ENCODE assay signal across 23 cellular contexts in genomic region chr7:140006600-140006999, GRCh38. TPM values are rescaled to one million over a fixed set of nuclear protein-coding genes. Genes with fewer than 3 reads are reported as not detected.
DNase-seq lines count a peak whose midpoint lies in the region; ATAC-seq, FAIRE-seq and TF ChIP-seq lines count a peak whose summit lies in the region.
"Had no signal": no experiment of that assay in that cellular context is flagged by ENCODE, and none has a peak within 500 bp of the region (broad histone marks: within the 10 kb centered on the region; RNA-seq: fewer than 3 reads in every experiment).

No MANE protein-coding gene starts in this region.

- in situ Hi-C loops in HepG2 (cut with HindIII; ENCODE audit: extremely low pct_ligation_motif_present, low pct_unique_long_range_greater_than_20kb), result loop anchor here (10.0 kb wide), 2 partner anchors 392 to 512 kb away; no protein-coding TSS in a partner anchor
- in situ Hi-C loops in transverse colon (cut with MboI; ENCODE audit: low pct_ligation_motif_present in 1 of 4, low pct_unique_long_range_greater_than_20kb in 1 of 4, low sequenced_read_pairs in 3 of 4), result loop anchor here (10.0 kb wide), 4 partner anchors 232 to 512 kb away; partner anchors contain the start of gene HIPK2 (in 1 of the 4)

- H3K4me1 ChIP-seq in HepG2 (ENCODE audit: insufficient read depth, low read length), result peaks cover 17% of the 10 kb centered on the region
- peaks cover 0 to 7% (median 0%) of the 10 kb centered on the region in 4 donors for H3K4me1 ChIP-seq in right lobe of liver
- peaks cover 0 to 6% (median 4%) of the 10 kb centered on the region in 6 donors for H3K4me1 ChIP-seq in spleen
- no peaks in the 10 kb centered on the region for H3K4me1 ChIP-seq in transverse colon
- H3K4me1 ChIP-seq: A549, BE2C had no signal

- DNase-seq in HepG2 (ENCODE audit: low spot score), result no peak
- no peak for DNase-seq in right lobe of liver
- DNase-seq in memory B cell (ENCODE audit: low spot score in 2 of 2), result no peak
- DNase-seq in spleen, result peak; percentile 23
- DNase-seq in NCI-H2196 treated with DMSO at 0.1 percent for 48 hours (lab: John Stamatoyannopoulos, UW; ENCODE audit: unreplicated experiment), result no peak
- DNase-seq in activated CD4-positive, alpha-beta memory T cell treated with anti-CD3 and anti-CD28 coated beads for 36 hours, result no peak
- DNase-seq in transverse colon, result no peak
- DNase-seq: 8988T; AML-193; BE2C; CD4-positive, alpha-beta T cell; CD8-positive, alpha-beta memory T cell; DMS 273 treated with DMSO at 0.1 percent for 48 hours; DMS79; EL; GDM1 had no signal

- H3K4me3 ChIP-seq in HepG2 (replicated peaks in 1 of 3; ENCODE audit: insufficient read depth in 1 of 3, low read depth in 2 of 3, low read length in 3 of 3), result no peak overlapping the region
- H3K4me3 ChIP-seq in right lobe of liver, result no peak overlapping the region
- no peak overlapping the region for H3K4me3 ChIP-seq in spleen
- H3K4me3 ChIP-seq in transverse colon, result no peak overlapping the region
- H3K4me3 ChIP-seq: A549; BLaER1 treated with 17β-estradiol and CSF1 and Interleukin-3, amounts not matched to agents 10 nM and 100 nM; GM12878; GM23338 had no signal

- TF ChIP-seq CTCF in HepG2 (CRISPR knock-in tag; IDR thresholded peaks at IDR 0.05) (no peak), right lobe of liver (IDR thresholded peaks at IDR 0.05) (no peak), spleen (IDR thresholded peaks at IDR 0.05 in 8 of 11, conservative IDR thresholded peaks at IDR 0.05 in 3 of 11) (no peak), transverse colon (IDR thresholded peaks at IDR 0.05) (no peak)

- H3K27me3 ChIP-seq in HepG2 (ENCODE audit: control insufficient read depth in 1 of 2, insufficient read depth in 2 of 2, low read length in 2 of 2), result peaks cover 2 to 15% of the 10 kb centered on the region in 2 experiments; a peak in 4 of 5 replicates
- no peaks in the 10 kb centered on the region for H3K27me3 ChIP-seq in right lobe of liver
- H3K27me3 ChIP-seq in spleen (replicated peaks in 1 of 7), result no peaks in the 10 kb centered on the region
- H3K27me3 ChIP-seq in transverse colon, result no peaks in the 10 kb centered on the region
- H3K27me3 ChIP-seq: BE2C; BLaER1 treated with 17β-estradiol and CSF1 and Interleukin-3, amounts not matched to agents 10 nM and 100 nM had no signal

- no peak overlapping the region for H3K4me2 ChIP-seq in HepG2 (ENCODE audit: low read depth, low read length)
- H3K4me2 ChIP-seq: A549; BLaER1 treated with 17β-estradiol and CSF1 and Interleukin-3, amounts not matched to agents 10 nM and 100 nM; GM23338 had no signal

- TF ChIP-seq RAD21 in HepG2 (CRISPR knock-in tag; IDR thresholded peaks at IDR 0.05), result no peak

- POLR2A ChIA-PET in HepG2 (lab: Yijun Ruan, JAX), result no interaction called here
- POLR2A ChIA-PET in activated CD4-positive, alpha-beta memory T cell treated with anti-CD3 and anti-CD28 coated beads for 36 hours (lab: Charles Lee), result no interaction called here

- TF ChIP-seq POLR2A in HepG2 (IDR thresholded peaks at IDR 0.05; ENCODE audit: insufficient read depth in 1 of 2, low read depth in 2 of 2, low read length in 2 of 2) (no peak), right lobe of liver (IDR thresholded peaks at IDR 0.05) (no peak), spleen (IDR thresholded peaks at IDR 0.05) (no peak), transverse colon (IDR thresholded peaks at IDR 0.05) (no peak)

- WGBS in HepG2 (ENCODE audit: low lambda C conversion rate), result 85% methylated on average over 10 of the region's 10 CpGs
- WGBS in right lobe of liver (ENCODE audit: insufficient coverage, low coverage, low lambda C conversion rate, missing lambda C conversion rate), result 96% methylated on average over 10 of the region's 10 CpGs
- WGBS in spleen, 5 donors, result 93 to 97% (median 96%) methylated on average over 10 of the region's 10 CpGs
- whole genome bisulfite sequencing in transverse colon (ENCODE audit: low coverage in 1 of 2), 2 donors, result 93 to 95% methylated on average over 10 of the region's 10 CpGs

- intact Hi-C loops in HepG2 (cut with micrococcal nuclease; ENCODE audit: unreplicated experiment) (loop anchor here (5.0 kb wide), 2 partner anchors 71 to 321 kb away; no protein-coding TSS in a partner anchor), right lobe of liver (cut with DNase I) (loop anchor here (10.0 kb wide), 1 partner anchor 512 kb away; no protein-coding TSS in a partner anchor), spleen (cut with DNase I; ENCODE audit: low total_unique reads) (loop anchor here (10.0 kb wide), 1 partner anchor 392 kb away; no protein-coding TSS in a partner anchor), transverse colon (cut with DNase I; ENCODE audit: low total_unique reads) (loop anchor here (10.0 kb wide), 1 partner anchor 502 kb away; no protein-coding TSS in a partner anchor)
- intact Hi-C loops in activated CD4-positive, alpha-beta memory T cell treated with anti-CD3 and anti-CD28 coated beads for 36 hours (cut with micrococcal nuclease), result no loop called here

- H3K4me3 Mint-ChIP-seq in memory B cell, result no peak overlapping the region
- H3K4me3 Mint-ChIP-seq in activated CD4-positive, alpha-beta memory T cell treated with anti-CD3 and anti-CD28 coated beads for 36 hours, result no peak overlapping the region
- H3K4me3 Mint-ChIP-seq: CD14-positive monocyte; CD4-positive, alpha-beta T cell; CD8-positive, alpha-beta memory T cell; GM23338; H9 had no signal

- peaks cover 2% of the 10 kb centered on the region for H3K36me3 Mint-ChIP-seq in memory B cell
- H3K36me3 Mint-ChIP-seq in activated CD4-positive, alpha-beta memory T cell treated with anti-CD3 and anti-CD28 coated beads for 36 hours, result no peaks in the 10 kb centered on the region

- peak overlapping the region; percentile 28 for H3K27ac Mint-ChIP-seq in memory B cell
- H3K27ac Mint-ChIP-seq in activated CD4-positive, alpha-beta memory T cell treated with anti-CD3 and anti-CD28 coated beads for 36 hours, result no peak overlapping the region
- H3K27ac Mint-ChIP-seq: CD14-positive monocyte; CD4-positive, alpha-beta T cell; GM23338; H9 had no signal

- TF ChIP-seq EP300 in HepG2 (IDR thresholded peaks at IDR 0.05; ENCODE audit: low read depth in 2 of 2, low read length in 2 of 2) (no peak), HepG2 (CRISPR knock-in tag; IDR thresholded peaks at IDR 0.05; ENCODE audit: borderline replicate concordance) (no peak), transverse colon (IDR thresholded peaks at IDR 0.05; ENCODE audit: low read depth) (no peak)

- no TSS peak for BruUV-seq in HepG2 (replicated peaks; lab: Mats Ljungman, UMichigan)

- H3K27me3 Mint-ChIP-seq in memory B cell, result peaks cover 6% of the 10 kb centered on the region
- no peaks in the 10 kb centered on the region for H3K27me3 Mint-ChIP-seq in activated CD4-positive, alpha-beta memory T cell treated with anti-CD3 and anti-CD28 coated beads for 36 hours
- H3K27me3 Mint-ChIP-seq: CD4-positive, alpha-beta T cell had no signal

- no peaks in the 10 kb centered on the region for H3K4me1 Mint-ChIP-seq in memory B cell
- no peaks in the 10 kb centered on the region for H3K4me1 Mint-ChIP-seq in activated CD4-positive, alpha-beta memory T cell treated with anti-CD3 and anti-CD28 coated beads for 36 hours (ENCODE audit: low read depth)
- H3K4me1 Mint-ChIP-seq: CD8-positive, alpha-beta memory T cell had no signal

- H3K9me3 ChIP-seq in HepG2 (ENCODE audit: low read length) (no peaks in the 10 kb centered on the region), right lobe of liver (no peaks in the 10 kb centered on the region), spleen (no peaks in the 10 kb centered on the region), transverse colon (no peaks in the 10 kb centered on the region)
- H3K9me3 ChIP-seq: A549; BE2C; BLaER1 treated with 17β-estradiol and CSF1 and Interleukin-3, amounts not matched to agents 10 nM and 100 nM had no signal

- no peaks in the 10 kb centered on the region for H3K79me2 ChIP-seq in HepG2 (ENCODE audit: insufficient read depth, low read length)

- no peak overlapping the region for H2AFZ ChIP-seq in HepG2 (ENCODE audit: low read length)
- H2AFZ ChIP-seq: GM23338 had no signal

- CTCF ChIA-PET in HepG2 (lab: Yijun Ruan, JAX; ENCODE audit: low intra/inter-chr PET ratio, low total read pairs), result no interaction called here
- CTCF ChIA-PET in activated CD4-positive, alpha-beta memory T cell treated with anti-CD3 and anti-CD28 coated beads for 36 hours (lab: Charles Lee), result interaction anchor here (0.6 to 12.3 kb wide), 9 partner anchors 11 to 417 kb away, joined by 3 to 200 read pairs (median 4); no protein-coding TSS in a partner anchor

- no peak overlapping the region for H3K9ac ChIP-seq in HepG2 (ENCODE audit: insufficient read depth, low read depth, low read length)
- H3K9ac ChIP-seq: BLaER1 treated with 17β-estradiol and CSF1 and Interleukin-3, amounts not matched to agents 10 nM and 100 nM had no signal

- no peaks in the 10 kb centered on the region for H4K20me1 ChIP-seq in HepG2 (ENCODE audit: insufficient read depth, low read length)

- FAIRE-seq in HepG2 (lab: Jason Lieb, UNC), result no peak
- FAIRE-seq: A549, D721Med, GM12878 had no signal

- ATAC-seq in HepG2 (no peak), right lobe of liver (no peak), memory B cell (ENCODE audit: low read depth) (no peak)
- ATAC-seq: GM12878 had no signal

- H3K36me3 ChIP-seq in HepG2 (replicated peaks in 1 of 2; ENCODE audit: control insufficient read depth in 1 of 2, insufficient read depth in 2 of 2, low read length in 2 of 2), result no peaks in the 10 kb centered on the region
- no peaks in the 10 kb centered on the region for H3K36me3 ChIP-seq in right lobe of liver
- H3K36me3 ChIP-seq in spleen, result peaks cover 0 to 65% (median 4%) of the 10 kb centered on the region in 6 donors
- H3K36me3 ChIP-seq in transverse colon, result no peaks in the 10 kb centered on the region
- H3K36me3 ChIP-seq: BE2C had no signal

- no peaks in the 10 kb centered on the region for H3K9me3 Mint-ChIP-seq in memory B cell
- H3K9me3 Mint-ChIP-seq in activated CD4-positive, alpha-beta memory T cell treated with anti-CD3 and anti-CD28 coated beads for 36 hours, result no peaks in the 10 kb centered on the region
- H3K9me3 Mint-ChIP-seq: CD14-positive monocyte; CD4-positive, alpha-beta T cell; CD8-positive, alpha-beta memory T cell; GM23338; H9 had no signal

- no peak overlapping the region for H3K27ac ChIP-seq in HepG2 (ENCODE audit: extremely low read length, insufficient read depth, low read length)
- H3K27ac ChIP-seq in right lobe of liver, result no peak overlapping the region
- no peak overlapping the region for H3K27ac ChIP-seq in spleen
- no peak overlapping the region for H3K27ac ChIP-seq in transverse colon
- H3K27ac ChIP-seq: A549; BLaER1 treated with 17β-estradiol and CSF1 and Interleukin-3, amounts not matched to agents 10 nM and 100 nM had no signal

RNA-seq across cellular contexts. Expression of gene PARP12, which starts 56.2 kb away (rescaled TPM):
- 15.5 and 16.2 TPM in 2 replicates for total RNA-seq in HepG2 (2016; rRNA removed; fragmentation: Illumina TruSeq; extraction: Trizol)
- 5.1 and 6.0 TPM in 2 replicates for total RNA-seq in HepG2 (2016; cell fraction: cytosol; rRNA removed; fragmentation: Illumina TruSeq; extraction: Trizol; ENCODE audit: low read depth)
- total RNA-seq in HepG2 (2016; cell fraction: insoluble cytoplasmic fraction; rRNA removed; fragmentation: Illumina TruSeq; extraction: Trizol), result 14.9 and 16.1 TPM in 2 replicates
- total RNA-seq in HepG2 (2016; cell fraction: membrane; rRNA removed; fragmentation: Illumina TruSeq; extraction: Trizol), result 7.8 TPM in 2 replicates
- 20.8 and 22.4 TPM in 2 replicates for total RNA-seq in HepG2 (2016; cell fraction: nucleus; rRNA removed; fragmentation: Illumina TruSeq; extraction: Trizol)
- polyA plus RNA-seq in HepG2 (2011; rRNA removed), result 35.2 and 37.1 TPM in 2 replicates
- polyA plus RNA-seq in HepG2 (2011; cell fraction: cytosol; rRNA removed), result 22.5 and 24.9 TPM in 2 replicates
- polyA plus RNA-seq in HepG2 (2011; cell fraction: nucleus; rRNA removed), result 82.0 and 93.9 TPM in 2 replicates
- polyA plus RNA-seq in HepG2 (2012), result 18.0 and 20.0 TPM in 2 replicates
- polyA plus RNA-seq in HepG2 (2016; cell fraction: cytosol; fragmentation: Illumina TruSeq; extraction: Trizol; ENCODE audit: low read depth), result 1.4 and 1.5 TPM in 2 replicates
- polyA plus RNA-seq in HepG2 (2016; cell fraction: insoluble cytoplasmic fraction; fragmentation: Illumina TruSeq; extraction: Trizol; ENCODE audit: low read depth), result 13.9 and 16.3 TPM in 2 replicates
- polyA plus RNA-seq in HepG2 (2016; cell fraction: membrane; fragmentation: Illumina TruSeq; extraction: Trizol; ENCODE audit: low read depth), result 4.4 and 4.5 TPM in 2 replicates
- 31.0 and 39.2 TPM in 2 replicates for polyA plus RNA-seq in HepG2 (2016; cell fraction: nucleus; fragmentation: Illumina TruSeq; extraction: Trizol; ENCODE audit: insufficient read depth, low read depth)
- polyA minus RNA-seq in HepG2 (2011; rRNA and poly(A)+ RNA removed; ENCODE audit: low replicate concordance), result 52.9 and 70.5 TPM in 2 replicates
- 23.5 and 23.8 TPM in 2 replicates for polyA minus RNA-seq in HepG2 (2011; cell fraction: cytosol; rRNA and poly(A)+ RNA removed)
- polyA minus RNA-seq in HepG2 (2011; cell fraction: nucleus; rRNA and poly(A)+ RNA removed), result 46.7 and 57.6 TPM in 2 replicates
- 10 to 100 TPM; 15.7 to 33.1 (median 23.3) TPM for total RNA-seq in right lobe of liver
- total RNA-seq in spleen, result 100 to 1,000 TPM in 1 of 7 donors, 10 to 100 TPM in 6; 60.8 to 101 (median 77.5) TPM
- 10 to 100 TPM; 26.9 to 68.4 (median 59.2) TPM for polyA plus RNA-seq in spleen
- total RNA-seq in activated CD4-positive, alpha-beta memory T cell treated with anti-CD3 and anti-CD28 coated beads for 36 hours, result 10 to 100 TPM; 26.7 to 30.6 TPM
- 100 to 1,000 TPM in 1 of 4 donors, 10 to 100 TPM in 3; 20.9 to 105 (median 83.9) TPM for total RNA-seq in transverse colon
